Comparison of ENCODE assay signal across 8 cellular contexts in the genomic region with DNA sequence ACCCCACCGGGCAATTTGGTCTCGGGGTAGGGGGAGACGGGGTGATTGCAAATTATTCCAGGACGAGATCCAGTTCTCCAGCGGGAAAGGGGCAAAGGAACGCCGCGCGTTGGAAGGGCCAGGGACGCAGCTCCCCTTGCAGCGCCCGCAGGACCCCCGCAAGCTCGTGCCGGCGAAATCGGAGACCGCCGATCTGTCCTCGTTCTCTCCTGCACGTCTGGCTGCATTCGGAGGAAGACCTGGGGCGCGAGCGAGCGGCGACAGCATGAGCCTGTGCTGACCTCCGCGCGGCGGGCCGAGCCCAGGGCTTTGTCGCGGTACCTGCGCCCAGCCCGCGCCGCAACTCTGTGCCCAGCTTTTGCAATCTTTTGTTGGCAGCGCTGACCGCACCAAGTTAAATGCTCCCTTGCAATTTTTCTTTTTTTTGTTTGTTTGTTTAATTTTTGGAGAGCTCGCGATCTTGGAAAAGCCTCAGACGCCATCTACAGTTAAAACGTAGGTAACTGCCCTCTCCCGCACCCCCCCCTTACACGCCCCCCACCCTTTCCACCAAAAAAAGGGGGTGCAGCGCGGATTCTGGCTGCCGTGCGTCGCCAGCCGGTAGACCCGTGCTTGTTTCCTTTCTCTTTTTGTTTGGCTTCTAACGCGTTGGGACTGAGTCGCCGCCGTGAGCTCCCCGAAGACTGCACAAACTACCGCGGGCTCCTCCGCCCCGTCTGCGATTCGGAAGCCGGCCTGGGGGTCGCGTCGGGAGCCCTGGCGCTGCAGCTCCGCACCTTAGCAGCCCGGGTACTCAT. TPM values are rescaled to one million over a fixed set of nuclear protein-coding genes. Genes with fewer than 3 reads are reported as not detected.
DNase-seq lines count a peak whose midpoint lies in the region; ATAC-seq and TF ChIP-seq lines count a peak whose summit lies in the region.

No MANE protein-coding gene starts in this region.

- H3K4me3 ChIP-seq in BLaER1 (peak overlapping the region; percentile 96), GM23338 (peak overlapping the region; percentile 98), liver (ENCODE audit: low read depth in 1 of 3, low read length in 3 of 3) (peak overlapping the region; percentile 67 to 85 (median 83))

- H3K9me3 ChIP-seq in BLaER1 (no peaks in the 10 kb centered on the region), liver (ENCODE audit: control insufficient read depth in 4 of 4, low read length in 3 of 4) (no peaks in the 10 kb centered on the region)

- peak overlapping the region; percentile 85 for H3K4me2 ChIP-seq in BLaER1
- peak overlapping the region; percentile 92 for H3K4me2 ChIP-seq in GM23338

- H3K27me3 ChIP-seq in BLaER1 = no peaks in the 10 kb centered on the region
- H3K27me3 ChIP-seq in GM23338 (ENCODE audit: insufficient read depth) = peaks cover 24% of the 10 kb centered on the region
- no peaks in the 10 kb centered on the region for H3K27me3 ChIP-seq in liver (ENCODE audit: control insufficient read depth in 4 of 4, insufficient read depth in 4 of 4, low read length in 3 of 4)

- peak; percentile 75 for DNase-seq in GM23338 (ENCODE audit: low spot score)
- DNase-seq in NCI-H2196 (lab: John Stamatoyannopoulos, UW; ENCODE audit: unreplicated experiment) = peak; percentile 47
- DNase-seq in activated CD4-positive, alpha-beta T cell treated with anti-CD3 and anti-CD28 coated beads for 36 hours = peak; percentile 67
- peak; percentile 35 for DNase-seq in stimulated activated CD8-positive, alpha-beta memory T cell treated with anti-CD3 and anti-CD28 coated beads, Interleukin-15, amount 100 ng/mL, for 48 hours (ENCODE audit: low read depth in 2 of 2)

- TF ChIP-seq CTCF in GM23338 (conservative IDR thresholded peaks at IDR 0.05; ENCODE audit: low read depth in 2 of 2) (peak; percentile 20 to 35), liver (IDR thresholded peaks at IDR 0.05; ENCODE audit: low read depth, low read length, missing input control) (no peak)

- peaks cover 46% of the 10 kb centered on the region for H3K79me2 ChIP-seq in GM23338 (replicated peaks; ENCODE audit: insufficient read depth)

- peak overlapping the region; percentile 94 for H3K27ac Mint-ChIP-seq in GM23338
- H3K27ac Mint-ChIP-seq in activated CD4-positive, alpha-beta T cell treated with anti-CD3 and anti-CD28 coated beads for 36 hours = peak overlapping the region; percentile 80
- peak overlapping the region; percentile 90 for H3K27ac Mint-ChIP-seq in dendritic cell treated with granulocyte-macrophage colony-stimulating factor and Interleukin-4, amounts not matched to agents 40 ng/mL and 50 ng/mL, for 4 days

- H3K4me3 Mint-ChIP-seq in GM23338 = peak overlapping the region; percentile 98
- H3K4me3 Mint-ChIP-seq in activated CD4-positive, alpha-beta T cell treated with anti-CD3 and anti-CD28 coated beads for 36 hours = peak overlapping the region; percentile 92
- peak overlapping the region; percentile 96 for H3K4me3 Mint-ChIP-seq in dendritic cell treated with granulocyte-macrophage colony-stimulating factor and Interleukin-4, amounts not matched to agents 40 ng/mL and 50 ng/mL, for 4 days

- intact Hi-C loops in activated CD4-positive, alpha-beta T cell treated with anti-CD3 and anti-CD28 coated beads for 36 hours (cut with DNase I, micrococcal nuclease) = loop anchor here (2.0 to 10.0 kb wide), 12 partner anchors 140 to 1375 kb away; a partner anchor contains a TSS
- intact Hi-C loops in dendritic cell treated with granulocyte-macrophage colony-stimulating factor and Interleukin-4, amounts not matched to agents 40 ng/mL and 50 ng/mL, for 4 days (cut with micrococcal nuclease) = loop anchor here (2.0 to 5.0 kb wide), 2 partner anchors 290 to 889 kb away; no protein-coding TSS in a partner anchor

- peaks cover 42% of the 10 kb centered on the region for H3K4me1 Mint-ChIP-seq in GM23338
- peaks cover 54% of the 10 kb centered on the region for H3K4me1 Mint-ChIP-seq in activated CD4-positive, alpha-beta T cell treated with anti-CD3 and anti-CD28 coated beads for 36 hours
- peaks cover 46% of the 10 kb centered on the region for H3K4me1 Mint-ChIP-seq in dendritic cell treated with granulocyte-macrophage colony-stimulating factor and Interleukin-4, amounts not matched to agents 40 ng/mL and 50 ng/mL, for 4 days (ENCODE audit: low read depth)

- peaks cover 13% of the 10 kb centered on the region for H3K27me3 Mint-ChIP-seq in GM23338 (ENCODE audit: insufficient read depth, low read depth, poor library complexity)
- H3K27me3 Mint-ChIP-seq in activated CD4-positive, alpha-beta T cell treated with anti-CD3 and anti-CD28 coated beads for 36 hours = no peaks in the 10 kb centered on the region
- peaks cover 56% of the 10 kb centered on the region for H3K27me3 Mint-ChIP-seq in dendritic cell treated with granulocyte-macrophage colony-stimulating factor and Interleukin-4, amounts not matched to agents 40 ng/mL and 50 ng/mL, for 4 days

- peak overlapping the region; percentile 92 for H2AFZ ChIP-seq in GM23338

- H3K4me1 ChIP-seq in BLaER1 (peaks cover 23% of the 10 kb centered on the region), GM23338 (ENCODE audit: insufficient read depth) (peaks cover 44% of the 10 kb centered on the region), liver (ENCODE audit: control insufficient read depth in 4 of 4, insufficient read depth in 4 of 4, low read length in 3 of 4) (peaks cover 3 to 19% (median 12%) of the 10 kb centered on the region in 4 donors)

- peaks cover 32% of the 10 kb centered on the region for H4K20me1 ChIP-seq in BLaER1
- H4K20me1 ChIP-seq in GM23338 (replicated peaks; ENCODE audit: insufficient read depth) = peaks cover 26% of the 10 kb centered on the region

- CTCF ChIA-PET in activated CD4-positive, alpha-beta T cell treated with anti-CD3 and anti-CD28 coated beads for 36 hours (lab: Charles Lee) = interaction anchor here (0.6 to 2.1 kb wide), 20 partner anchors 8 to 888 kb away, joined by 3 to 13 read pairs (median 4); no protein-coding TSS in a partner anchor

- TF ChIP-seq RAD21 in liver (IDR thresholded peaks at IDR 0.05) = no peak

- H3K9me3 Mint-ChIP-seq in GM23338 = peaks cover 3% of the 10 kb centered on the region; the same call in 2 of the 3 replicates
- H3K9me3 Mint-ChIP-seq in activated CD4-positive, alpha-beta T cell treated with anti-CD3 and anti-CD28 coated beads for 36 hours (ENCODE audit: low read depth) = no peaks in the 10 kb centered on the region
- no peaks in the 10 kb centered on the region for H3K9me3 Mint-ChIP-seq in dendritic cell treated with granulocyte-macrophage colony-stimulating factor and Interleukin-4, amounts not matched to agents 40 ng/mL and 50 ng/mL, for 4 days

- H3F3A ChIP-seq in GM23338 (replicated peaks; ENCODE audit: low read depth) = no peaks in the 10 kb centered on the region

- POLR2A ChIA-PET in activated CD4-positive, alpha-beta T cell treated with anti-CD3 and anti-CD28 coated beads for 36 hours (lab: Charles Lee) = interaction anchor here (0.6 to 1.2 kb wide), 2 partner anchors 21 to 641 kb away, joined by 3 read pairs; no protein-coding TSS in a partner anchor

- H3K9ac ChIP-seq in BLaER1 (peak overlapping the region; percentile 98), liver (ENCODE audit: low read depth in 1 of 2, low read length in 2 of 2) (peak overlapping the region; percentile 80 to 87)

- H3K27ac ChIP-seq in BLaER1 (peak overlapping the region; percentile 98), GM23338 (ENCODE audit: low read depth) (peak overlapping the region; percentile 80; the same call in 1 of the 2 replicates), liver (ENCODE audit: low read depth in 1 of 2, low read length in 2 of 2) (peak overlapping the region; percentile 92 to 96)

- H3K36me3 Mint-ChIP-seq in GM23338 (ENCODE audit: low read depth) = peaks cover 13% of the 10 kb centered on the region; the same call in 2 of the 3 replicates
- H3K36me3 Mint-ChIP-seq in activated CD4-positive, alpha-beta T cell treated with anti-CD3 and anti-CD28 coated beads for 36 hours (ENCODE audit: low read depth) = no peaks in the 10 kb centered on the region
- peaks cover 19% of the 10 kb centered on the region for H3K36me3 Mint-ChIP-seq in dendritic cell treated with granulocyte-macrophage colony-stimulating factor and Interleukin-4, amounts not matched to agents 40 ng/mL and 50 ng/mL, for 4 days (ENCODE audit: low read depth)

- no peaks in the 10 kb centered on the region for H3K9me2 ChIP-seq in GM23338 (ENCODE audit: insufficient read depth)

- under 1% methylated on average over 72 of the region's 72 CpGs for WGBS in liver

- H3K36me3 ChIP-seq in BLaER1 (peaks cover 30% of the 10 kb centered on the region), GM23338 (ENCODE audit: insufficient read depth) (no peaks in the 10 kb centered on the region), liver (ENCODE audit: control insufficient read depth in 4 of 4, insufficient read depth in 3 of 4, low read depth in 1 of 4, low read length in 3 of 4) (no peaks in the 10 kb centered on the region)

- ATAC-seq in GM23338 (peak; percentile 52), HG03565 (IDR thresholded peaks at IDR 0.05; ENCODE audit: unreplicated experiment) (no peak)
- ATAC-seq in activated CD4-positive, alpha-beta T cell treated with anti-CD3 and anti-CD28 coated beads for 36 hours = peak; percentile 14

TF ChIP-seq in GM23338, 12 proteins besides CTCF, POLR2A, EP300 and RAD21 (continues in another document):
- TF ChIP-seq ZNF331 (CRISPR knock-in tag; IDR thresholded peaks at IDR 0.05; ENCODE audit: low read depth) = no peak

TF ChIP-seq in liver, 16 proteins besides CTCF, POLR2A, EP300 and RAD21:
- peak; percentile 4 for TF ChIP-seq TAF1 (conservative IDR thresholded peaks at IDR 0.05)
- TF ChIP-seq SP1 (IDR thresholded peaks at IDR 0.05) = no peak
- TF ChIP-seq FOXA2 (IDR thresholded peaks at IDR 0.05) = no peak

RNA-seq across cellular contexts. Expression of a gene that starts 0.7 kb away (rescaled TPM):
- total RNA-seq in GM23338 (2014; rRNA removed; shearing (Covaris generic)) = 86.6 and 109 TPM in 2 replicates
- polyA plus RNA-seq in GM23338 (2016; fragmentation: Nextera tagmentation; extraction: Ambion mirVana) (34.9 and 40.3 TPM in 2 replicates), liver (1 to 10 TPM; 6.7 to 9.0 TPM)
- 1 to 10 TPM; 2.7 to 3.7 TPM for total RNA-seq in activated CD4-positive, alpha-beta T cell treated with anti-CD3 and anti-CD28 coated beads for 36 hours
- 10 to 100 TPM; 15.7 to 27.8 TPM for total RNA-seq in liver
